Comparison of ENCODE assay signal across 8 cellular contexts in genomic region chr21:34887729-34888568, GRCh38.
DNase-seq lines count a peak whose midpoint lies in the region; ATAC-seq, FAIRE-seq and TF ChIP-seq lines count a peak whose summit lies in the region.

No MANE protein-coding gene starts in this region.

- WGBS in A549 (ENCODE audit: missing lambda C conversion rate) = 2% methylated on average over 11 of the region's 40 CpGs
- WGBS in ovary, 3 donors = 1% methylated on average over 31 to 40 of the region's 40 CpGs
- under 1% methylated on average over 40 of the region's 40 CpGs for WGBS in thymus

- H3K27ac ChIP-seq in A549 = peak overlapping the region; percentile 93 to 100
- peak overlapping the region; percentile 93 for H3K27ac ChIP-seq in SJCRH30
- H3K27ac ChIP-seq in ovary = peak overlapping the region in 1 of 2 donors; percentile 80
- H3K27ac ChIP-seq in thymus (ENCODE audit: low read depth) = peak overlapping the region; percentile 87

- H3K9me3 ChIP-seq in A549 = no peaks in the 10 kb centered on the region
- H3K9me3 ChIP-seq in SJCRH30 (replicated peaks) = no peaks in the 10 kb centered on the region
- H3K9me3 ChIP-seq in ovary = no peaks in the 10 kb centered on the region
- H3K9me3 ChIP-seq in thymus (ENCODE audit: control insufficient read depth) = no peaks in the 10 kb centered on the region

- peak overlapping the region; percentile 94 for H3K4me2 ChIP-seq in A549

- POLR2A ChIA-PET in A549 (lab: Yijun Ruan, JAX) = interaction anchor here (0.6 to 4.9 kb wide), 28 partner anchors 9 to 952 kb away, joined by 3 to 70 read pairs (median 6); no protein-coding TSS in a partner anchor

- peak; percentile 58 to 72 for ATAC-seq in A549
- ATAC-seq in GM18868 (IDR thresholded peaks at IDR 0.05; ENCODE audit: unreplicated experiment) = peak; percentile 38

- peaks cover 24% of the 10 kb centered on the region for H3K4me1 ChIP-seq in A549
- H3K4me1 ChIP-seq in SJCRH30 = no peaks in the 10 kb centered on the region
- peaks cover 2% of the 10 kb centered on the region for H3K4me1 ChIP-seq in ovary (ENCODE audit: insufficient read depth)
- H3K4me1 ChIP-seq in thymus (ENCODE audit: control insufficient read depth, insufficient read depth, low read length) = peaks cover 22% of the 10 kb centered on the region

- TF ChIP-seq POLR2A in A549 (IDR thresholded peaks at IDR 0.05; ENCODE audit: low read length) (no peak), ovary (IDR thresholded peaks at IDR 0.05) (no peak)

- CTCF ChIA-PET in A549 (lab: Yijun Ruan, JAX) = interaction anchor here (1.2 to 7.3 kb wide), 8 partner anchors 11 to 952 kb away, joined by 3 to 46 read pairs (median 7); no protein-coding TSS in a partner anchor

- H3K4me3 ChIP-seq in A549 = peak overlapping the region; percentile 72
- peak overlapping the region; percentile 84 for H3K4me3 ChIP-seq in SJCRH30
- H3K4me3 ChIP-seq in ovary = peak overlapping the region; percentile 54
- H3K4me3 ChIP-seq in thymus (ENCODE audit: low read length) = peak overlapping the region; percentile 81

- peak; percentile 50 to 72 for DNase-seq in A549 (ENCODE audit: low read depth in 1 of 2, low spot score in 1 of 2)
- DNase-seq in HTR-8/SVneo (ENCODE audit: insufficient read length, low spot score) = peak; percentile 65
- DNase-seq in SJCRH30 = peak; percentile 87 to 89
- peak; percentile 66 to 78 (median 76) for DNase-seq in activated naive CD4-positive, alpha-beta T cell (lab: John Stamatoyannopoulos, UW)
- peak; percentile 45 for DNase-seq in glomerular endothelial cell (ENCODE audit: extremely low read depth, low read depth, low spot score)
- peak; percentile 57 to 73 (median 69) for DNase-seq in ovary

- TF ChIP-seq CTCF in A549 (IDR thresholded peaks at IDR 0.05) (no peak), ovary (IDR thresholded peaks at IDR 0.05) (no peak)

- no peak for FAIRE-seq in A549 (lab: Jason Lieb, UNC)
- peak; percentile 93 for FAIRE-seq in HTR-8/SVneo (lab: Jason Lieb, UNC)

- intact Hi-C loops in ovary (cut with DNase I) = loop anchor here in 2 of 4 donors (5.0 to 10.0 kb wide), 5 partner anchors 86 to 954 kb away; no protein-coding TSS in a partner anchor

- TF ChIP-seq EP300 in A549 (IDR thresholded peaks at IDR 0.05) (no peak), ovary (IDR thresholded peaks at IDR 0.05) (no peak)

- H3K36me3 ChIP-seq in SJCRH30 (peaks cover 13% of the 10 kb centered on the region), ovary (no peaks in the 10 kb centered on the region), thymus (ENCODE audit: control insufficient read depth, insufficient read depth) (peaks cover 4% of the 10 kb centered on the region)

- no peaks in the 10 kb centered on the region for H3K27me3 ChIP-seq in SJCRH30
- no peaks in the 10 kb centered on the region for H3K27me3 ChIP-seq in ovary
- H3K27me3 ChIP-seq in thymus (ENCODE audit: control insufficient read depth, insufficient read depth) = no peaks in the 10 kb centered on the region

- 0 out of 5 replicates have a peak, but pooled peaks of 1 of the 2 experiments have one; percentile 12 for TF ChIP-seq RAD21 in A549 (conservative IDR thresholded peaks at IDR 0.05 in 1 of 2, IDR thresholded peaks at IDR 0.05 in 1 of 2)

TF ChIP-seq in A549, 52 proteins besides CTCF, POLR2A, EP300 and RAD21:
- TF ChIP-seq GATA3 (IDR thresholded peaks at IDR 0.05; ENCODE audit: borderline replicate concordance) = 0 out of 2 replicates have a peak, but pooled peaks have one; percentile 31
- TF ChIP-seq FOSL2 (IDR thresholded peaks at IDR 0.05) = 0 out of 2 replicates have a peak, but pooled peaks have one; percentile 9
- TF ChIP-seq FOSL2 (CRISPR knock-in tag; IDR thresholded peaks at IDR 0.05) = peak; percentile 67; the same call in 1 of the 2 replicates
- TF ChIP-seq PBX3 (IDR thresholded peaks at IDR 0.05) = no peak
- no peak for TF ChIP-seq HOXB5 (CRISPR knock-in tag; IDR thresholded peaks at IDR 0.05)
- TF ChIP-seq CBX2 (IDR thresholded peaks at IDR 0.05; ENCODE audit: borderline replicate concordance, low read depth) = no peak
- TF ChIP-seq FOSB (CRISPR knock-in tag; IDR thresholded peaks at IDR 0.05) = no peak
- TF ChIP-seq PHF8 (IDR thresholded peaks at IDR 0.05; ENCODE audit: borderline replicate concordance, low read depth) = peak; percentile 57; the same call in 1 of the 2 replicates
- TF ChIP-seq SMC3 (IDR thresholded peaks at IDR 0.05) = no peak
- TF ChIP-seq MAX (IDR thresholded peaks at IDR 0.05) = peak; percentile 61; the same call in 1 of the 2 replicates
- TF ChIP-seq MAZ (IDR thresholded peaks at IDR 0.05; ENCODE audit: borderline replicate concordance, low read depth, low read length) = no peak
